8 cellular contexts compared by ENCODE assay signal in the genomic region with DNA sequence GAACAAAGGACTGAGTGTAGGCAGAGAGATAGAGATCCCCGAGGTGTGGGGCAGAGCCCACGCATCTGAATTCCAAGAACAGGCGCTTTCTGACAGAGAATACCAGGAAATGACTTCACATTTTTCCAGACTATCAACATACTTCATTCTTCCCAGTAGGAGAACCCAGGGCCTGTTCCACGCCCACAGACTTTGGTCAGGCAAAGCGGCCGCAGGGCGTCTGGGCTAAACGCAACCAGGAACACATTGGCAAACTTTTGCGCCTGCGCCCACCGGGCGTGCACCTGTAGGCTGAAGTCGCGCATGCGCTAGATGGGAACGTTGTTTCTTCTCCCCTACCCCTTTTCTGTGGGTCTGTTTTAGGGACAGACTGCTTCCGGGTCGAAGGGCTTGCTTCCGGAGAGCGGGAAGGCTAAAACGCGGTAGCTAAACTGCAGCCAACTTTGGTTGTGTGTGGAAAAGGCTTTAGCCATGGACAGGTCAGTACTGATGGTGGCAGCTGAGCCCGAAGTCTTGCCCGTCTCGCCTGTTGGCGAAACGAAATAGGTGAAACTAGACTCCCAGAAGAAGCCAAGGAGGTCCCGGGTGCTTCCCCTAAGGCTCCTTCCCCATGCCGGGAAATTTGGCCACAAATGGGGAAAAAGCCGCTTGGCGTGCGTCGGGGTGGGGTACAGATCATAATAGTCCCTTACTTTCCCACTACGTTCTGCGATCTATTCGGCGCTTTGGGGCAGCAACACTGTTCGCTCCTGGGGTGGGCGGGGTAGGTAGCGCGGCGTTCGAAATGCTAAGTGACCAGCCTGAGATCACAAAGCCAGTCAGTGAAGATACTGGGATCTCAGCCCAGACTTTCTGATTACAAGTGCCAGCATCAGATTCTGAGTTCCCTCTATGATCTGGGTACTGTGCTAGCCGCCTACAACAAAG. TPM values are rescaled to one million over a fixed set of nuclear protein-coding genes. Genes with fewer than 3 reads are reported as not detected.
DNase-seq lines count a peak whose midpoint lies in the region; ATAC-seq and TF ChIP-seq lines count a peak whose summit lies in the region.

TSS of gene NUP107 (plus strand) at position 384 of the 927 bp plus-strand sequence. CDS start at position 472, 88 bp downstream.

- intact Hi-C loops in T-helper 2 cell treated with Interferon-gamma antibody and Interleukin-4, amounts not matched to agents 100 ng/mL and 5 ng/mL, for 36 hours (cut with micrococcal nuclease), result loop anchor here (1.0 to 10.0 kb wide), 9 partner anchors 12 to 462 kb away; partner anchors contain the start of genes IL26, MDM1, MDM2 and RAP1B
- intact Hi-C loops in ascending aorta (cut with DNase I) (loop anchor here (1.0 to 5.0 kb wide), 6 partner anchors 59 to 355 kb away; partner anchors contain the start of genes MDM1, MDM2, RAP1B and SLC35E3), right cardiac atrium (cut with DNase I) (loop anchor here in 3 of 4 donors (5.0 to 10.0 kb wide), 3 partner anchors 75 to 332 kb away; partner anchors contain the start of gene RAP1B (in 1 of the 3)), uterus (cut with DNase I; ENCODE audit: low total_unique reads) (loop anchor here (10.0 kb wide), 1 partner anchor 322 kb away; no protein-coding TSS in a partner anchor)

- ATAC-seq in GM18499 (IDR thresholded peaks at IDR 0.05; ENCODE audit: insufficient read depth, unreplicated experiment) (peak; percentile 94), HG02943 (IDR thresholded peaks at IDR 0.05; ENCODE audit: low read depth, unreplicated experiment) (peak; percentile 98), right cardiac atrium (peak; percentile 98 to 99)

- peaks cover 5 to 7% of the 10 kb centered on the region in 2 donors for H3K4me1 ChIP-seq in ascending aorta
- no peaks in the 10 kb centered on the region for H3K4me1 ChIP-seq in right cardiac atrium (ENCODE audit: control insufficient read depth, insufficient read depth, low read length)
- H3K4me1 ChIP-seq in uterus, result peaks cover 0 to 11% of the 10 kb centered on the region in 2 donors

- H3K36me3 ChIP-seq in ascending aorta (peaks cover 6 to 13% of the 10 kb centered on the region in 2 donors), uterus (no peaks in the 10 kb centered on the region)

- H3K4me3 ChIP-seq in ascending aorta (peak within 1 kb of the TSS; percentile 69 to 85), right cardiac atrium (ENCODE audit: low read length) (peak within 1 kb of the TSS; percentile 59), uterus (peak within 1 kb of the TSS; percentile 73 to 83)

- TF ChIP-seq CTCF in ascending aorta (IDR thresholded peaks at IDR 0.05) (no peak), uterus (IDR thresholded peaks at IDR 0.05) (peak in 3 of 4 experiments; percentile 30 to 49 (median 49))

- TF ChIP-seq POLR2A in uterus (IDR thresholded peaks at IDR 0.05), result peak in 1 of 2 donors; percentile 49

- no peaks in the 10 kb centered on the region for H3K27me3 ChIP-seq in ascending aorta
- H3K27me3 ChIP-seq in right cardiac atrium (ENCODE audit: control insufficient read depth, insufficient read depth), result no peaks in the 10 kb centered on the region
- H3K27me3 ChIP-seq in uterus, result no peaks in the 10 kb centered on the region

- WGBS in right cardiac atrium, result under 1% methylated on average over 44 of the region's 44 CpGs

- peak; percentile 95 for DNase-seq in NCI-H187 treated with DMSO at 0.1 percent for 48 hours (lab: John Stamatoyannopoulos, UW)
- peak; percentile 93 to 99 for DNase-seq in ascending aorta (ENCODE audit: low spot score in 2 of 2)
- DNase-seq in right cardiac atrium, result peak; percentile 99 to 100 (median 100)
- peak; percentile 97 for DNase-seq in pulmonary artery endothelial cell (ENCODE audit: low read depth, low spot score)
- DNase-seq in uterus, result peak; percentile 99

- H3K9me3 ChIP-seq in ascending aorta (no peaks in the 10 kb centered on the region), right cardiac atrium (ENCODE audit: control insufficient read depth, low read length) (no peaks in the 10 kb centered on the region), uterus (no peaks in the 10 kb centered on the region)

- H3K27ac ChIP-seq in ascending aorta, result peak within 1 kb of the TSS; percentile 66 to 69
- H3K27ac ChIP-seq in right cardiac atrium (ENCODE audit: low read length), result peak within 1 kb of the TSS; percentile 87
- peak within 1 kb of the TSS; percentile 78 to 80 for H3K27ac ChIP-seq in uterus

RNA-seq across cellular contexts. Expression of gene NUP107, which starts in this region (rescaled TPM):
- total RNA-seq in T-helper 2 cell treated with Interferon-gamma antibody and Interleukin-4, amounts not matched to agents 100 ng/mL and 5 ng/mL, for 36 hours, result 95.8 and 101 TPM in 2 replicates
- 4.7 TPM for total RNA-seq in ascending aorta
- 10 to 100 TPM; 21.8 to 30.3 (median 25.6) TPM for total RNA-seq in right cardiac atrium
- polyA plus RNA-seq in right cardiac atrium, result 14.4 TPM
- total RNA-seq in pulmonary artery endothelial cell, result 70.7 and 118 TPM in 2 replicates
- total RNA-seq in uterus, result 100 to 1,000 TPM in 1 of 4 donors, 10 to 100 TPM in 3; 56.9 to 114 (median 78.9) TPM

Comparison
In these comparisons a context has a peak if more than half of its experiments do, and no peak if none do; other contexts are left out.
1. Peak in every context shown above with its lines: DNase-seq, ATAC-seq, H3K4me3 ChIP-seq and H3K27ac ChIP-seq.
2. CTCF ChIP-seq: peak in uterus (3 of 4); none in ascending aorta (0 of 3).